ENCODE assay signal across 1 cellular context in the genomic region with DNA sequence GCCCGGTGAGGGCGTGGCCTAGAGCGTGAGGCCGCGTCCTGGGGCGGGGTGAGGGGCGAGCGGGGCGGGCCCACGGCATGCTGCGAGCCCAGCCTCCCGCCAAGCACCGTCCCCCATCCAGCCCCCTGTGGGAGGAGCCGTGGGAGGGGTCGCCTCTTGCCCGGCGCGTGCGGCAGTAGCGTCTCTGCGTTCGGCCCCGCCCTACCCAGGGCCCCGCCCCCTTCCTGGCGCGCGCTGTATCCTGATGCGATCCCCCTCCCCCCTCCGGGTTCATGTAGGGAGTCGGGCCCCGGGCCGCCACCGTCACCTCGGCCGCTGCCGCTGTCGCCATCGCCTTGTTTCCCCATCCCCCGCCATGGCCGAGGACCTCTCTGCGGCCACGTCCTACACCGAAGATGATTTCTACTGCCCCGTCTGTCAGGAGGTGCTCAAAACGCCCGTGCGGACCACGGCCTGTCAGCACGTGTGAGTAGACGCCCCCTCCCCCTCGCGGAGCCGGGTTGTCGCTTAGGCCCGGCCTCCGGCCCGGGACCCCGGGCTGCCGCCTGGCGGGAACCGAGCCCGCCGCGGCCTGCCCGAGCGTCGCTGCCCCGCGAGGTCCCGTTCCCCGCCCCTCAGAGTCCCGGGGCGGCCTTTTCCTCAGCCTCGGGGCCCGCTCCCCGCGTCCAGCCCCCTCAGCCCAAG.
TF ChIP-seq lines count a peak whose summit lies in the region.

No MANE protein-coding gene starts in this region.

TF ChIP-seq in HepG2, 621 proteins besides CTCF, POLR2A, EP300 and RAD21 (continued from another document and continues in another):
- TF ChIP-seq, protein P1, sequence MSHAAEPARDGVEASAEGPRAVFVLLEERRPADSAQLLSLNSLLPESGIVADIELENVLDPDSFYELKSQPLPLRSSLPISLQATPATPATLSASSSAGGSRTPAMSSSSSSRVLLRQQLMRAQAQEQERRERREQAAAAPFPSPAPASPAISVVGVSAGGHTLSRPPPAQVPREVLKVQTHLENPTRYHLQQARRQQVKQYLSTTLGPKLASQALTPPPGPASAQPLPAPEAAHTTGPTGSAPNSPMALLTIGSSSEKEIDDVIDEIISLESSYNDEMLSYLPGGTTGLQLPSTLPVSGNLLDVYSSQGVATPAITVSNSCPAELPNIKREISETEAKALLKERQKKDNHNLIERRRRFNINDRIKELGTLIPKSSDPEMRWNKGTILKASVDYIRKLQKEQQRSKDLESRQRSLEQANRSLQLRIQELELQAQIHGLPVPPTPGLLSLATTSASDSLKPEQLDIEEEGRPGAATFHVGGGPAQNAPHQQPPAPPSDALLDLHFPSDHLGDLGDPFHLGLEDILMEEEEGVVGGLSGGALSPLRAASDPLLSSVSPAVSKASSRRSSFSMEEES (CRISPR knock-in tag; IDR thresholded peaks at IDR 0.05) = no peak
- no peak for TF ChIP-seq ARID2 (CRISPR knock-in tag; IDR thresholded peaks at IDR 0.05; ENCODE audit: borderline replicate concordance)
- TF ChIP-seq, protein P2, sequence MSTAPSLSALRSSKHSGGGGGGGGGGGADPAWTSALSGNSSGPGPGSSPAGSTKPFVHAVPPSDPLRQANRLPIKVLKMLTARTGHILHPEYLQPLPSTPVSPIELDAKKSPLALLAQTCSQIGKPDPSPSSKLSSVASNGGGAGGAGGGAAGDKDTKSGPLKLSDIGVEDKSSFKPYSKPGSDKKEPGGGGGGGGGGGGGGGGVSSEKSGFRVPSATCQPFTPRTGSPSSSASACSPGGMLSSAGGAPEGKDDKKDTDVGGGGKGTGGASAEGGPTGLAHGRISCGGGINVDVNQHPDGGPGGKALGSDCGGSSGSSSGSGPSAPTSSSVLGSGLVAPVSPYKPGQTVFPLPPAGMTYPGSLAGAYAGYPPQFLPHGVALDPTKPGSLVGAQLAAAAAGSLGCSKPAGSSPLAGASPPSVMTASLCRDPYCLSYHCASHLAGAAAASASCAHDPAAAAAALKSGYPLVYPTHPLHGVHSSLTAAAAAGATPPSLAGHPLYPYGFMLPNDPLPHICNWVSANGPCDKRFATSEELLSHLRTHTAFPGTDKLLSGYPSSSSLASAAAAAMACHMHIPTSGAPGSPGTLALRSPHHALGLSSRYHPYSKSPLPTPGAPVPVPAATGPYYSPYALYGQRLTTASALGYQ (CRISPR knock-in tag; IDR thresholded peaks at IDR 0.05) = no peak
- no peak for TF ChIP-seq DNMT3B (CRISPR knock-in tag; conservative IDR thresholded peaks at IDR 0.05)
- TF ChIP-seq, protein P3, sequence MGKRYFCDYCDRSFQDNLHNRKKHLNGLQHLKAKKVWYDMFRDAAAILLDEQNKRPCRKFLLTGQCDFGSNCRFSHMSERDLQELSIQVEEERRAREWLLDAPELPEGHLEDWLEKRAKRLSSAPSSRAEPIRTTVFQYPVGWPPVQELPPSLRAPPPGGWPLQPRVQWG (CRISPR knock-in tag; IDR thresholded peaks at IDR 0.05; ENCODE audit: borderline replicate concordance, low read depth) = no peak
- TF ChIP-seq RNF2 (conservative IDR thresholded peaks at IDR 0.05; ENCODE audit: low read depth) = peak; percentile 21; the same call in 1 of the 2 replicates
- TF ChIP-seq ZFP82 (CRISPR knock-in tag; IDR thresholded peaks at IDR 0.05; ENCODE audit: borderline replicate concordance) = no peak
- no peak for TF ChIP-seq RARG (CRISPR knock-in tag; IDR thresholded peaks at IDR 0.05; ENCODE audit: low read depth)
- TF ChIP-seq ZNF746 (CRISPR knock-in tag; IDR thresholded peaks at IDR 0.05) = peak; percentile 46; the same call in 1 of the 2 replicates
- TF ChIP-seq ISX (CRISPR knock-in tag; conservative IDR thresholded peaks at IDR 0.05) = no peak
- no peak for TF ChIP-seq MBNL3 (CRISPR knock-in tag; conservative IDR thresholded peaks at IDR 0.05)
- TF ChIP-seq, protein P4, sequence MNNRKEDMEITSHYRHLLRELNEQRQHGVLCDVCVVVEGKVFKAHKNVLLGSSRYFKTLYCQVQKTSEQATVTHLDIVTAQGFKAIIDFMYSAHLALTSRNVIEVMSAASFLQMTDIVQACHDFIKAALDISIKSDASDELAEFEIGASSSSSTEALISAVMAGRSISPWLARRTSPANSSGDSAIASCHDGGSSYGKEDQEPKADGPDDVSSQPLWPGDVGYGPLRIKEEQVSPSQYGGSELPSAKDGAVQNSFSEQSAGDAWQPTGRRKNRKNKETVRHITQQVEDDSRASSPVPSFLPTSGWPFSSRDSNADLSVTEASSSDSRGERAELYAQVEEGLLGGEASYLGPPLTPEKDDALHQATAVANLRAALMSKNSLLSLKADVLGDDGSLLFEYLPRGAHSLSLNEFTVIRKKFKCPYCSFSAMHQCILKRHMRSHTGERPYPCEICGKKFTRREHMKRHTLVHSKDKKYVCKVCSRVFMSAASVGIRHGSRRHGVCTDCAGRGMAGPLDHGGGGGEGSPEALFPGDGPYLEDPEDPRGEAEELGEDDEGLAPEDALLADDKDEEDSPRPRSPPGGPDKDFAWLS (CRISPR knock-in tag; IDR thresholded peaks at IDR 0.05; ENCODE audit: borderline replicate concordance) = no peak
- TF ChIP-seq PAF1 (CRISPR knock-in tag; IDR thresholded peaks at IDR 0.05) = no peak
- no peak for TF ChIP-seq ZNF20 (CRISPR knock-in tag; IDR thresholded peaks at IDR 0.05)
- no peak for TF ChIP-seq ZNF570 (CRISPR knock-in tag; IDR thresholded peaks at IDR 0.05; ENCODE audit: borderline replicate concordance)
- no peak for TF ChIP-seq SRF (IDR thresholded peaks at IDR 0.05; ENCODE audit: low read depth, low read length)
- no peak for TF ChIP-seq TBP (CRISPR knock-in tag; IDR thresholded peaks at IDR 0.05)
- TF ChIP-seq, protein P5, sequence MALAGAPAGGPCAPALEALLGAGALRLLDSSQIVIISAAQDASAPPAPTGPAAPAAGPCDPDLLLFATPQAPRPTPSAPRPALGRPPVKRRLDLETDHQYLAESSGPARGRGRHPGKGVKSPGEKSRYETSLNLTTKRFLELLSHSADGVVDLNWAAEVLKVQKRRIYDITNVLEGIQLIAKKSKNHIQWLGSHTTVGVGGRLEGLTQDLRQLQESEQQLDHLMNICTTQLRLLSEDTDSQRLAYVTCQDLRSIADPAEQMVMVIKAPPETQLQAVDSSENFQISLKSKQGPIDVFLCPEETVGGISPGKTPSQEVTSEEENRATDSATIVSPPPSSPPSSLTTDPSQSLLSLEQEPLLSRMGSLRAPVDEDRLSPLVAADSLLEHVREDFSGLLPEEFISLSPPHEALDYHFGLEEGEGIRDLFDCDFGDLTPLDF (CRISPR knock-in tag; IDR thresholded peaks at IDR 0.05) = peak; percentile 56
- no peak for TF ChIP-seq MAFK (conservative IDR thresholded peaks at IDR 0.05 in 1 of 2, IDR thresholded peaks at IDR 0.05 in 1 of 2; ENCODE audit: low read length in 2 of 2)
- TF ChIP-seq ZNF350 (CRISPR knock-in tag; IDR thresholded peaks at IDR 0.05; ENCODE audit: borderline replicate concordance, low read depth) = no peak
- peak; percentile 64 for TF ChIP-seq RBFOX2 (IDR thresholded peaks at IDR 0.05; ENCODE audit: low read depth, low read length)
- no peak for TF ChIP-seq ZNF136 (CRISPR knock-in tag; IDR thresholded peaks at IDR 0.05; ENCODE audit: low read depth)
- no peak for TF ChIP-seq CREM (IDR thresholded peaks at IDR 0.05)
- TF ChIP-seq CREM (CRISPR knock-in tag; IDR thresholded peaks at IDR 0.05) = no peak
- no peak; the same call in 1 of the 2 replicates for TF ChIP-seq THAP11 (CRISPR knock-in tag; IDR thresholded peaks at IDR 0.05)
- peak; percentile 89 for TF ChIP-seq TGIF2 (CRISPR knock-in tag; IDR thresholded peaks at IDR 0.05)
- TF ChIP-seq HDAC2 (CRISPR knock-in tag; IDR thresholded peaks at IDR 0.05) = no peak; the same call in 1 of the 2 replicates
- no peak for TF ChIP-seq TBX3 (IDR thresholded peaks at IDR 0.05; ENCODE audit: borderline replicate concordance)
- TF ChIP-seq POLR2AphosphoS5 (IDR thresholded peaks at IDR 0.05; ENCODE audit: low read depth, low read length) = peak; percentile 68; the same call in 1 of the 2 replicates
- TF ChIP-seq, protein P6, sequence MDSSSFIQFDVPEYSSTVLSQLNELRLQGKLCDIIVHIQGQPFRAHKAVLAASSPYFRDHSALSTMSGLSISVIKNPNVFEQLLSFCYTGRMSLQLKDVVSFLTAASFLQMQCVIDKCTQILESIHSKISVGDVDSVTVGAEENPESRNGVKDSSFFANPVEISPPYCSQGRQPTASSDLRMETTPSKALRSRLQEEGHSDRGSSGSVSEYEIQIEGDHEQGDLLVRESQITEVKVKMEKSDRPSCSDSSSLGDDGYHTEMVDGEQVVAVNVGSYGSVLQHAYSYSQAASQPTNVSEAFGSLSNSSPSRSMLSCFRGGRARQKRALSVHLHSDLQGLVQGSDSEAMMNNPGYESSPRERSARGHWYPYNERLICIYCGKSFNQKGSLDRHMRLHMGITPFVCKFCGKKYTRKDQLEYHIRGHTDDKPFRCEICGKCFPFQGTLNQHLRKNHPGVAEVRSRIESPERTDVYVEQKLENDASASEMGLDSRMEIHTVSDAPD (CRISPR knock-in tag; IDR thresholded peaks at IDR 0.05) = no peak
- peak; percentile 19; the same call in 1 of the 2 replicates for TF ChIP-seq ZNF557 (CRISPR knock-in tag; IDR thresholded peaks at IDR 0.05)
- TF ChIP-seq, protein P7, sequence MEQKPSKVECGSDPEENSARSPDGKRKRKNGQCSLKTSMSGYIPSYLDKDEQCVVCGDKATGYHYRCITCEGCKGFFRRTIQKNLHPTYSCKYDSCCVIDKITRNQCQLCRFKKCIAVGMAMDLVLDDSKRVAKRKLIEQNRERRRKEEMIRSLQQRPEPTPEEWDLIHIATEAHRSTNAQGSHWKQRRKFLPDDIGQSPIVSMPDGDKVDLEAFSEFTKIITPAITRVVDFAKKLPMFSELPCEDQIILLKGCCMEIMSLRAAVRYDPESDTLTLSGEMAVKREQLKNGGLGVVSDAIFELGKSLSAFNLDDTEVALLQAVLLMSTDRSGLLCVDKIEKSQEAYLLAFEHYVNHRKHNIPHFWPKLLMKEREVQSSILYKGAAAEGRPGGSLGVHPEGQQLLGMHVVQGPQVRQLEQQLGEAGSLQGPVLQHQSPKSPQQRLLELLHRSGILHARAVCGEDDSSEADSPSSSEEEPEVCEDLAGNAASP (CRISPR knock-in tag; IDR thresholded peaks at IDR 0.05; ENCODE audit: borderline replicate concordance) = peak; percentile 40; the same call in 1 of the 2 replicates
- TF ChIP-seq ZNF703 (CRISPR knock-in tag; IDR thresholded peaks at IDR 0.05; ENCODE audit: borderline replicate concordance) = no peak; the same call in 1 of the 2 replicates
- peak; percentile 65; the same call in 1 of the 2 replicates for TF ChIP-seq SAP130 (CRISPR knock-in tag; IDR thresholded peaks at IDR 0.05; ENCODE audit: low read depth)
- TF ChIP-seq ZNF569 (CRISPR knock-in tag; IDR thresholded peaks at IDR 0.05; ENCODE audit: borderline replicate concordance) = no peak
- no peak for TF ChIP-seq KLF6 (CRISPR knock-in tag; IDR thresholded peaks at IDR 0.05)
- TF ChIP-seq, protein P8, sequence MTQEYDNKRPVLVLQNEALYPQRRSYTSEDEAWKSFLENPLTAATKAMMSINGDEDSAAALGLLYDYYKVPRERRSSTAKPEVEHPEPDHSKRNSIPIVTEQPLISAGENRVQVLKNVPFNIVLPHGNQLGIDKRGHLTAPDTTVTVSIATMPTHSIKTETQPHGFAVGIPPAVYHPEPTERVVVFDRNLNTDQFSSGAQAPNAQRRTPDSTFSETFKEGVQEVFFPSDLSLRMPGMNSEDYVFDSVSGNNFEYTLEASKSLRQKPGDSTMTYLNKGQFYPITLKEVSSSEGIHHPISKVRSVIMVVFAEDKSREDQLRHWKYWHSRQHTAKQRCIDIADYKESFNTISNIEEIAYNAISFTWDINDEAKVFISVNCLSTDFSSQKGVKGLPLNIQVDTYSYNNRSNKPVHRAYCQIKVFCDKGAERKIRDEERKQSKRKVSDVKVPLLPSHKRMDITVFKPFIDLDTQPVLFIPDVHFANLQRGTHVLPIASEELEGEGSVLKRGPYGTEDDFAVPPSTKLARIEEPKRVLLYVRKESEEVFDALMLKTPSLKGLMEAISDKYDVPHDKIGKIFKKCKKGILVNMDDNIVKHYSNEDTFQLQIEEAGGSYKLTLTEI (CRISPR knock-in tag; conservative IDR thresholded peaks at IDR 0.05) = no peak
- TF ChIP-seq TARDBP (CRISPR knock-in tag; IDR thresholded peaks at IDR 0.05) = no peak
- no peak for TF ChIP-seq ZNF382 (CRISPR knock-in tag; IDR thresholded peaks at IDR 0.05; ENCODE audit: borderline replicate concordance)
- TF ChIP-seq TOE1 (CRISPR knock-in tag; IDR thresholded peaks at IDR 0.05) = no peak
- TF ChIP-seq ZNF713 (CRISPR knock-in tag; IDR thresholded peaks at IDR 0.05) = no peak
- no peak for TF ChIP-seq ZFP37 (CRISPR knock-in tag; IDR thresholded peaks at IDR 0.05; ENCODE audit: borderline replicate concordance)
- TF ChIP-seq, protein P9, sequence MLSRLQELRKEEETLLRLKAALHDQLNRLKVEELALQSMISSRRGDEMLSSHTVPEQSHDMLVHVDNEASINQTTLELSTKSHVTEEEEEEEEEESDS (CRISPR knock-in tag; IDR thresholded peaks at IDR 0.05; ENCODE audit: borderline replicate concordance) = no peak
- TF ChIP-seq, protein P10, sequence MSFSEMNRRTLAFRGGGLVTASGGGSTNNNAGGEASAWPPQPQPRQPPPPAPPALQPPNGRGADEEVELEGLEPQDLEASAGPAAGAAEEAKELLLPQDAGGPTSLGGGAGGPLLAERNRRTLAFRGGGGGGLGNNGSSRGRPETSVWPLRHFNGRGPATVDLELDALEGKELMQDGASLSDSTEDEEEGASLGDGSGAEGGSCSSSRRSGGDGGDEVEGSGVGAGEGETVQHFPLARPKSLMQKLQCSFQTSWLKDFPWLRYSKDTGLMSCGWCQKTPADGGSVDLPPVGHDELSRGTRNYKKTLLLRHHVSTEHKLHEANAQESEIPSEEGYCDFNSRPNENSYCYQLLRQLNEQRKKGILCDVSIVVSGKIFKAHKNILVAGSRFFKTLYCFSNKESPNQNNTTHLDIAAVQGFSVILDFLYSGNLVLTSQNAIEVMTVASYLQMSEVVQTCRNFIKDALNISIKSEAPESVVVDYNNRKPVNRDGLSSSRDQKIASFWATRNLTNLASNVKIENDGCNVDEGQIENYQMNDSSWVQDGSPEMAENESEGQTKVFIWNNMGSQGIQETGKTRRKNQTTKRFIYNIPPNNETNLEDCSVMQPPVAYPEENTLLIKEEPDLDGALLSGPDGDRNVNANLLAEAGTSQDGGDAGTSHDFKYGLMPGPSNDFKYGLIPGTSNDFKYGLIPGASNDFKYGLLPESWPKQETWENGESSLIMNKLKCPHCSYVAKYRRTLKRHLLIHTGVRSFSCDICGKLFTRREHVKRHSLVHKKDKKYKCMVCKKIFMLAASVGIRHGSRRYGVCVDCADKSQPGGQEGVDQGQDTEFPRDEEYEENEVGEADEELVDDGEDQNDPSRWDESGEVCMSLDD (CRISPR knock-in tag; IDR thresholded peaks at IDR 0.05; ENCODE audit: borderline replicate concordance) = no peak
- TF ChIP-seq, protein P11, sequence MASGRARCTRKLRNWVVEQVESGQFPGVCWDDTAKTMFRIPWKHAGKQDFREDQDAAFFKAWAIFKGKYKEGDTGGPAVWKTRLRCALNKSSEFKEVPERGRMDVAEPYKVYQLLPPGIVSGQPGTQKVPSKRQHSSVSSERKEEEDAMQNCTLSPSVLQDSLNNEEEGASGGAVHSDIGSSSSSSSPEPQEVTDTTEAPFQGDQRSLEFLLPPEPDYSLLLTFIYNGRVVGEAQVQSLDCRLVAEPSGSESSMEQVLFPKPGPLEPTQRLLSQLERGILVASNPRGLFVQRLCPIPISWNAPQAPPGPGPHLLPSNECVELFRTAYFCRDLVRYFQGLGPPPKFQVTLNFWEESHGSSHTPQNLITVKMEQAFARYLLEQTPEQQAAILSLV (CRISPR knock-in tag; IDR thresholded peaks at IDR 0.05; ENCODE audit: borderline replicate concordance) = no peak
- no peak; the same call in 1 of the 2 replicates for TF ChIP-seq ZBTB7A (CRISPR knock-in tag; IDR thresholded peaks at IDR 0.05)
